Comparison of ENCODE assay signal across 1 cellular context in genomic region chr11:1690167-1691026, GRCh38.
TF ChIP-seq lines count a peak whose summit lies in the region.

No MANE protein-coding gene starts in this region.

TF ChIP-seq in HepG2, 621 proteins besides CTCF, POLR2A, EP300 and RAD21 (continued from another document):
- TF ChIP-seq HNF1B (CRISPR knock-in tag; IDR thresholded peaks at IDR 0.05) (no peak; the same call in 1 of the 2 replicates), CC2D1A (CRISPR knock-in tag; IDR thresholded peaks at IDR 0.05) (no peak), BORCS8-MEF2B (CRISPR knock-in tag; IDR thresholded peaks at IDR 0.05) (peak; percentile 14; the same call in 1 of the 2 replicates), PAWR (CRISPR knock-in tag; IDR thresholded peaks at IDR 0.05; ENCODE audit: borderline replicate concordance) (no peak), NRL (CRISPR knock-in tag; IDR thresholded peaks at IDR 0.05; ENCODE audit: borderline replicate concordance) (0 out of 2 replicates have a peak, but pooled peaks have one; percentile 64), ZNF251 (CRISPR knock-in tag; IDR thresholded peaks at IDR 0.05) (no peak), ZNF550 (CRISPR knock-in tag; IDR thresholded peaks at IDR 0.05; ENCODE audit: borderline replicate concordance) (0 out of 2 replicates have a peak, but pooled peaks have one; percentile 11), CREM (IDR thresholded peaks at IDR 0.05) (peak; percentile 21; the same call in 1 of the 2 replicates), CREM (CRISPR knock-in tag; IDR thresholded peaks at IDR 0.05) (no peak), SP4 (CRISPR knock-in tag; IDR thresholded peaks at IDR 0.05) (no peak; the same call in 1 of the 2 replicates), ZNF563 (CRISPR knock-in tag; IDR thresholded peaks at IDR 0.05) (peak; percentile 5; the same call in 1 of the 2 replicates), HNF1A (IDR thresholded peaks at IDR 0.05; ENCODE audit: low read depth) (no peak), HNF1A (CRISPR knock-in tag; IDR thresholded peaks at IDR 0.05; ENCODE audit: borderline replicate concordance) (no peak; the same call in 1 of the 2 replicates), ZNF230 (CRISPR knock-in tag; IDR thresholded peaks at IDR 0.05) (no peak), HOMEZ (CRISPR knock-in tag; IDR thresholded peaks at IDR 0.05; ENCODE audit: low read depth) (no peak), ZFP91 (CRISPR knock-in tag; IDR thresholded peaks at IDR 0.05; ENCODE audit: borderline replicate concordance) (peak; percentile 7; the same call in 1 of the 2 replicates), KLF15 (CRISPR knock-in tag; IDR thresholded peaks at IDR 0.05; ENCODE audit: borderline replicate concordance) (0 out of 2 replicates have a peak, but pooled peaks have one; percentile 10), NONO (IDR thresholded peaks at IDR 0.05) (no peak), NONO (CRISPR knock-in tag; conservative IDR thresholded peaks at IDR 0.05) (peak; percentile 81; the same call in 1 of the 2 replicates), ZNF317 (CRISPR knock-in tag; IDR thresholded peaks at IDR 0.05) (0 out of 2 replicates have a peak, but pooled peaks have one; percentile 9), AGO2 (optimal IDR thresholded peaks at IDR 0.05; ENCODE audit: low read depth, low read length) (peak; percentile 90), ZNF713 (CRISPR knock-in tag; IDR thresholded peaks at IDR 0.05) (no peak), FOXO4 (CRISPR knock-in tag; conservative IDR thresholded peaks at IDR 0.05) (no peak), ZSCAN21 (CRISPR knock-in tag; IDR thresholded peaks at IDR 0.05; ENCODE audit: borderline replicate concordance) (no peak), POGZ (CRISPR knock-in tag; IDR thresholded peaks at IDR 0.05) (0 out of 2 replicates have a peak, but pooled peaks have one; percentile 2), ZNF468 (CRISPR knock-in tag; IDR thresholded peaks at IDR 0.05) (0 out of 2 replicates have a peak, but pooled peaks have one; percentile 42), ZNF414 (CRISPR knock-in tag; IDR thresholded peaks at IDR 0.05) (peak; percentile 18; the same call in 1 of the 2 replicates), ZNF432 (CRISPR knock-in tag; IDR thresholded peaks at IDR 0.05; ENCODE audit: borderline replicate concordance) (0 out of 2 replicates have a peak, but pooled peaks have one; percentile 4), PHF21A (CRISPR knock-in tag; IDR thresholded peaks at IDR 0.05) (0 out of 2 replicates have a peak, but pooled peaks have one; percentile 2), ZBTB39 (CRISPR knock-in tag; IDR thresholded peaks at IDR 0.05) (no peak), HNRNPL (IDR thresholded peaks at IDR 0.05; ENCODE audit: low read depth, low read length) (0 out of 2 replicates have a peak, but pooled peaks have one; percentile 67), SSRP1 (CRISPR knock-in tag; IDR thresholded peaks at IDR 0.05) (peak; percentile 75; the same call in 1 of the 2 replicates), ZNF780A (CRISPR knock-in tag; IDR thresholded peaks at IDR 0.05) (0 out of 2 replicates have a peak, but pooled peaks have one; percentile 16), ZNF703 (CRISPR knock-in tag; IDR thresholded peaks at IDR 0.05; ENCODE audit: borderline replicate concordance) (0 out of 2 replicates have a peak, but pooled peaks have one; percentile 6), MED8 (CRISPR knock-in tag; IDR thresholded peaks at IDR 0.05; ENCODE audit: insufficient replicate concordance) (peak; percentile 96), ZNF747 (CRISPR knock-in tag; IDR thresholded peaks at IDR 0.05; ENCODE audit: borderline replicate concordance) (no peak), PAF1 (CRISPR knock-in tag; IDR thresholded peaks at IDR 0.05) (no peak), WIZ (CRISPR knock-in tag; IDR thresholded peaks at IDR 0.05) (no peak)
